Comparison of ENCODE assay signal across 8 cellular contexts in genomic region chr1:155171836-155172731, GRCh38. TPM values are rescaled to one million over a fixed set of nuclear protein-coding genes. Genes with fewer than 3 reads are reported as not detected.
DNase-seq lines count a peak whose midpoint lies in the region; ATAC-seq and TF ChIP-seq lines count a peak whose summit lies in the region.

No MANE protein-coding gene starts in this region.

- POLR2A ChIA-PET in AG04449 (lab: Yijun Ruan, JAX) (interaction anchor here (0.7 to 1.9 kb wide), 8 partner anchors 13 to 811 kb away, joined by 3 to 17 read pairs (median 5); partner anchors contain the start of gene SHC1), activated B cell treated with CpG ODN at 0.5 μM for 24 hours (lab: Charles Lee) (interaction anchor here (0.6 to 4.5 kb wide), 23 partner anchors 13 to 1227 kb away, joined by 3 to 63 read pairs (median 5); partner anchors contain the start of genes DPM3, EFNA1, MTX1 and PMVK)

- H3K4me1 Mint-ChIP-seq in activated B cell treated with CpG ODN at 0.5 μM for 24 hours, result peaks cover 41% of the 10 kb centered on the region

- CTCF ChIA-PET in AG04449 (lab: Yijun Ruan, JAX), result interaction anchor here (0.7 to 14.6 kb wide), 38 partner anchors 9 to 427 kb away, joined by 3 to 457 read pairs (median 4); partner anchors contain the start of genes EFNA3, EFNA4, MTX1 and PBXIP1
- CTCF ChIA-PET in activated B cell treated with CpG ODN at 0.5 μM for 24 hours (lab: Charles Lee), result interaction anchor here (0.8 to 4.5 kb wide), 18 partner anchors 9 to 155 kb away, joined by 3 to 49 read pairs (median 6); partner anchors contain the start of genes EFNA1, EFNA3 and SLC50A1

- no peaks in the 10 kb centered on the region for H3K27me3 ChIP-seq in H7 (ENCODE audit: control insufficient read depth, insufficient read depth, low read length)
- H3K27me3 ChIP-seq in heart right ventricle, result peaks cover 7 to 28% (median 19%) of the 10 kb centered on the region in 7 donors

- H3K4me3 ChIP-seq in AG04449 (ENCODE audit: low read depth, low read length) (peak overlapping the region; percentile 98), H7 (ENCODE audit: insufficient read depth, low read depth, low read length) (peak overlapping the region; percentile 96), heart right ventricle (peak overlapping the region; percentile 63 to 95 (median 78)), skin epidermis (peak overlapping the region; percentile 61 to 92 (median 83))

- H3K36me3 ChIP-seq in H7 (replicated peaks; ENCODE audit: control insufficient read depth, insufficient read depth, low read length) (peaks cover 6% of the 10 kb centered on the region), heart right ventricle (peaks cover 0 to 35% (median 12%) of the 10 kb centered on the region in 9 donors)

- peak overlapping the region in 9 of 10 donors; percentile 88 to 98 (median 95) for H3K27ac ChIP-seq in heart right ventricle
- peak overlapping the region in 20 of 21 experiments; percentile 77 to 99 (median 93) for H3K27ac ChIP-seq in skin epidermis

- peak overlapping the region; percentile 99 for H3K4me3 Mint-ChIP-seq in activated B cell treated with CpG ODN at 0.5 μM for 24 hours

- H3K36me3 Mint-ChIP-seq in activated B cell treated with CpG ODN at 0.5 μM for 24 hours (ENCODE audit: low read depth), result peaks cover 26% of the 10 kb centered on the region

- intact Hi-C loops in activated B cell treated with CpG ODN at 0.5 μM for 24 hours (cut with micrococcal nuclease), result loop anchor here (2.0 to 10.0 kb wide), 4 partner anchors 87 to 617 kb away; partner anchors contain the start of genes ADAM15, CKS1B, SHC1 and UBE2Q1
- intact Hi-C loops in heart right ventricle (cut with DNase I), result loop anchor here in 3 of 10 donors (2.0 to 10.0 kb wide), 3 partner anchors 35 to 81 kb away; partner anchors contain the start of gene SLC50A1 (in 1 of the 3)

- H3K9me3 Mint-ChIP-seq in activated B cell treated with CpG ODN at 0.5 μM for 24 hours, result no peaks in the 10 kb centered on the region

- no peaks in the 10 kb centered on the region for H3K9me3 ChIP-seq in heart right ventricle

- peak overlapping the region; percentile 98 for H3K27ac Mint-ChIP-seq in activated B cell treated with CpG ODN at 0.5 μM for 24 hours

- H3K27me3 Mint-ChIP-seq in activated B cell treated with CpG ODN at 0.5 μM for 24 hours, result no peaks in the 10 kb centered on the region

- TF ChIP-seq CTCF in AG04449 (IDR thresholded peaks at IDR 0.05; ENCODE audit: insufficient read depth, low read length, missing control alignments) (no peak), activated B cell treated with CpG ODN at 0.5 μM for 24 hours (IDR thresholded peaks at IDR 0.05) (no peak), heart right ventricle (IDR thresholded peaks at IDR 0.05) (no peak)

- DNase-seq in AG04449 (ENCODE audit: low read depth, low spot score) (no peak), H7 (no peak), activated B cell treated with CpG ODN at 0.5 μM for 24 hours (no peak), heart right ventricle (no peak), NCI-H1694 (lab: John Stamatoyannopoulos, UW) (no peak), KG1 (lab: John Stamatoyannopoulos, UW) (no peak)

- WGBS in heart right ventricle, 2 donors, result 44 to 49% methylated on average over 8 of the region's 8 CpGs

- ATAC-seq in activated B cell treated with CpG ODN at 0.5 μM for 24 hours (ENCODE audit: low read depth) (peak; percentile 19), heart right ventricle (peak in 2 of 8 donors; percentile 9 to 14), HG03045 (IDR thresholded peaks at IDR 0.05; ENCODE audit: unreplicated experiment) (no peak)

- peaks cover 7 to 51% (median 31%) of the 10 kb centered on the region in 9 donors for H3K4me1 ChIP-seq in heart right ventricle

RNA-seq across cellular contexts. Expression of gene KRTCAP2, which starts 1.0 kb away (rescaled TPM):
- 165 and 204 TPM in 2 replicates for total RNA-seq in H7 (2014; rRNA removed; shearing (Covaris generic))
- total RNA-seq in activated B cell treated with CpG ODN at 0.5 μM for 24 hours (128 and 132 TPM in 2 replicates), heart right ventricle (100 to 1,000 TPM in 9 of 10 donors, 10 to 100 TPM in 1; 96.1 to 173 (median 114) TPM)
- 100 to 1,000 TPM; 302 to 355 TPM for polyA plus RNA-seq in heart right ventricle

RNA-seq across cellular contexts. Expression of gene TRIM46, which starts 1.6 kb away (rescaled TPM):
- 9.9 and 11.1 TPM in 2 replicates for total RNA-seq in H7 (2014; rRNA removed; shearing (Covaris generic))
- 1.2 and 1.9 TPM in 2 replicates for total RNA-seq in activated B cell treated with CpG ODN at 0.5 μM for 24 hours
- under 1 TPM in 2 of 10 donors, not detected in 8; 0.10 to 0.35 TPM for total RNA-seq in heart right ventricle
- polyA plus RNA-seq in heart right ventricle, result under 1 TPM; 0.04 to 0.07 TPM

RNA-seq across cellular contexts. Expression of gene DPM3, which starts 31.8 kb away (rescaled TPM):
- total RNA-seq in H7 (2014; rRNA removed; shearing (Covaris generic)), result 119 and 193 TPM in 2 replicates
- total RNA-seq in activated B cell treated with CpG ODN at 0.5 μM for 24 hours, result 33.2 and 36.8 TPM in 2 replicates
- total RNA-seq in heart right ventricle, result 10 to 100 TPM; 48.2 to 70.9 (median 53.4) TPM
- polyA plus RNA-seq in heart right ventricle, result 100 to 1,000 TPM; 144 to 304 TPM

RNA-seq across cellular contexts. Expression of gene THBS3, which starts 35.6 kb away (rescaled TPM):
- total RNA-seq in H7 (2014; rRNA removed; shearing (Covaris generic)), result 14.9 and 21.5 TPM in 2 replicates
- total RNA-seq in activated B cell treated with CpG ODN at 0.5 μM for 24 hours, result 9.7 and 15.3 TPM in 2 replicates
- 1 to 10 TPM; 3.8 to 8.8 (median 6.4) TPM for total RNA-seq in heart right ventricle
- 10 to 100 TPM in 1 of 2 donors, 1 to 10 TPM in 1; 4.9 to 23.5 TPM for polyA plus RNA-seq in heart right ventricle

RNA-seq across cellular contexts. Expression of gene MTX1, which starts 36.4 kb away (rescaled TPM):
- 180 and 221 TPM in 2 replicates for total RNA-seq in H7 (2014; rRNA removed; shearing (Covaris generic))
- total RNA-seq in activated B cell treated with CpG ODN at 0.5 μM for 24 hours (36.7 and 38.2 TPM in 2 replicates), heart right ventricle (10 to 100 TPM; 13.1 to 25.8 (median 17.1) TPM)
- polyA plus RNA-seq in heart right ventricle, result 10 to 100 TPM; 33.9 to 49.7 TPM
